28 cellular contexts compared by ENCODE assay signal in genomic region chr1:2856076-2856390, GRCh38.
"Had no signal": no experiment of that assay in that cellular context is flagged by ENCODE, and none has a peak within 500 bp of the region (broad histone marks: within the 10 kb centered on the region; RNA-seq: fewer than 3 reads in every experiment).

No MANE protein-coding gene starts in this region.

- DNase-seq: activated CD4-positive, alpha-beta memory T cell treated with anti-CD3 and anti-CD28 coated beads, Interleukin-2, amount 10 ng/mL, durations not matched to agents 7 days and 5 days; activated CD4-positive, alpha-beta T cell treated with anti-CD3 and anti-CD28 coated beads for 36 hours; activated CD4-positive, alpha-beta T cell treated with anti-CD3 and anti-CD28 coated beads, Interleukin-2, amount 50 U/mL, for 1 hour; activated gamma-delta T cell; activated naive CD4-positive, alpha-beta T cell treated with anti-CD3 and anti-CD28 coated beads, Interleukin-2, amount 10 ng/mL, durations not matched to agents 7 days and 5 days; activated naive CD8-positive, alpha-beta T cell treated with anti-CD3 and anti-CD28 coated beads for 36 hours; activated T-cell treated with anti-CD3 and anti-CD28 coated beads for 4 hours; activated T-cell treated with anti-CD3 and anti-CD28 coated beads, Interleukin-2, amount 50 U/mL, for 48 hours; MG63; MV-4-11; NCI-H1092 treated with DMSO at 0.1 percent for 48 hours; NCI-H1417 treated with DMSO at 0.1 percent for 48 hours; NCI-H1694; NCI-H2029; NCI-H2107; NCI-H2171 treated with DMSO at 0.1 percent for 48 hours; NCI-H345; NCI-H510A; NCI-H526 treated with DMSO at 0.1 percent for 48 hours; RPMI8226; SJCRH30; SK-N-SH; T-helper 1 cell had no signal

- H3K9ac ChIP-seq: SK-N-SH had no signal

- H3K4me3 ChIP-seq: MG63, SJCRH30 had no signal

- ATAC-seq: activated CD4-positive, alpha-beta T cell treated with anti-CD3 and anti-CD28 coated beads for 36 hours; activated T-helper 17 cell treated with anti-CD3 and anti-CD28 coated beads, Interleukin-2, amount 50 U/mL, for 72 hours; Panc1; Right ventricle myocardium inferior had no signal

- H3K27ac ChIP-seq: breast epithelium, SJCRH30, VCaP had no signal

- H3K4me1 ChIP-seq: breast epithelium, SJCRH30 had no signal

- H3K36me3 ChIP-seq: breast epithelium, MG63, SJCRH30 had no signal

- H3K4me2 ChIP-seq: SK-N-SH had no signal

- H3K9me3 ChIP-seq: breast epithelium, MG63, SJCRH30, SK-N-SH had no signal
